8 cellular contexts compared by ENCODE assay signal in the genomic region with DNA sequence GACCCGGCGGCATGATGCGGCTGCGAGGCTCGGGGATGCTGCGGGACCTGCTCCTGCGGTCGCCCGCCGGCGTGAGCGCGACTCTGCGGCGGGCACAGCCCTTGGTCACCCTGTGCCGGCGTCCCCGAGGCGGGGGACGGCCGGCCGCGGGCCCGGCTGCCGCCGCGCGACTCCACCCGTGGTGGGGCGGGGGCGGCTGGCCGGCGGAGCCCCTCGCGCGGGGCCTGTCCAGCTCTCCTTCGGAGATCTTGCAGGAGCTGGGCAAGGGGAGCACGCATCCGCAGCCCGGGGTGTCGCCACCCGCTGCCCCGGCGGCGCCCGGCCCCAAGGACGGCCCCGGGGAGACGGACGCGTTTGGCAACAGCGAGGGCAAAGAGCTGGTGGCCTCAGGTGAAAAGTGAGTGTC. TPM values are rescaled to one million over a fixed set of nuclear protein-coding genes. Genes with fewer than 3 reads are reported as not detected.
DNase-seq lines count a peak whose midpoint lies in the region; ATAC-seq and TF ChIP-seq lines count a peak whose summit lies in the region.

No MANE protein-coding gene starts in this region.

- H3K4me1 ChIP-seq in heart left ventricle, result peaks cover 0 to 71% (median 39%) of the 10 kb centered on the region in 12 donors

- no peaks in the 10 kb centered on the region for H3K9me3 Mint-ChIP-seq in activated naive CD4-positive, alpha-beta T cell treated with anti-CD3 and anti-CD28 coated beads, Interleukin-2, amount 50 U/mL, for 24 hours

- ATAC-seq in heart left ventricle (peak in 2 of 4 donors; percentile 13 to 14), HG03139 (IDR thresholded peaks at IDR 0.05; ENCODE audit: unreplicated experiment) (no peak)

- peak overlapping the region; percentile 99 for H3K27ac Mint-ChIP-seq in activated naive CD4-positive, alpha-beta T cell treated with anti-CD3 and anti-CD28 coated beads, Interleukin-2, amount 50 U/mL, for 24 hours

- H3K27ac ChIP-seq in heart left ventricle, result peak overlapping the region; percentile 92 to 99 (median 96)

- H3K4me3 ChIP-seq in WI38 (ENCODE audit: low read depth, low read length) (peak overlapping the region; percentile 87), heart left ventricle (peak overlapping the region; percentile 78 to 95 (median 91)), skeletal muscle cell (ENCODE audit: low read depth, low read length) (peak overlapping the region; percentile 61)

- WGBS in heart left ventricle, 4 donors, result 0% methylated on average over 1 to 52 of the region's 52 CpGs

- no peaks in the 10 kb centered on the region for H3K27me3 Mint-ChIP-seq in activated naive CD4-positive, alpha-beta T cell treated with anti-CD3 and anti-CD28 coated beads, Interleukin-2, amount 50 U/mL, for 24 hours

- TF ChIP-seq CTCF in WI38 (IDR thresholded peaks at IDR 0.05; ENCODE audit: low read depth, low read length) (no peak), heart left ventricle (IDR thresholded peaks at IDR 0.05) (no peak)

- intact Hi-C loops in heart left ventricle (cut with DNase I), result loop anchor here in 2 of 10 donors (2.0 to 5.0 kb wide), 2 partner anchors 56 to 134 kb away; partner anchors contain the start of gene STAT1 (in 2 of the 2)

- TF ChIP-seq POLR2A in heart left ventricle (IDR thresholded peaks at IDR 0.05), result no peak

- H3K36me3 Mint-ChIP-seq in activated naive CD4-positive, alpha-beta T cell treated with anti-CD3 and anti-CD28 coated beads, Interleukin-2, amount 50 U/mL, for 24 hours, result peaks cover 24% of the 10 kb centered on the region

- no peak for DNase-seq in activated naive CD4-positive, alpha-beta T cell (lab: John Stamatoyannopoulos, UW)
- DNase-seq in heart left ventricle, result no peak
- no peak for DNase-seq in skeletal muscle cell (ENCODE audit: low read depth)
- no peak for DNase-seq in KG1 (lab: John Stamatoyannopoulos, UW)
- DNase-seq in GM19240 (ENCODE audit: insufficient read length, low spot score), result no peak

- peaks cover 50% of the 10 kb centered on the region for H3K4me1 Mint-ChIP-seq in activated naive CD4-positive, alpha-beta T cell treated with anti-CD3 and anti-CD28 coated beads, Interleukin-2, amount 50 U/mL, for 24 hours

- H3K9me3 ChIP-seq in heart left ventricle, result no peaks in the 10 kb centered on the region

- H3K4me3 Mint-ChIP-seq in activated naive CD4-positive, alpha-beta T cell treated with anti-CD3 and anti-CD28 coated beads, Interleukin-2, amount 50 U/mL, for 24 hours, result peak overlapping the region; percentile 95

- H3K36me3 ChIP-seq in heart left ventricle, result peaks cover 0 to 4% (median 0%) of the 10 kb centered on the region in 9 donors

- no peaks in the 10 kb centered on the region for H3K27me3 ChIP-seq in heart left ventricle

RNA-seq across cellular contexts. Expression of gene GLS, which starts 0.5 kb away (rescaled TPM):
- 10 to 100 TPM; 31.6 to 94.5 (median 56.1) TPM for total RNA-seq in heart left ventricle
- 10 to 100 TPM; 19.1 to 30.6 TPM for polyA plus RNA-seq in heart left ventricle
